In genomic region chr16:974001-974601, GRCh38 we compare ENCODE assay signal across 1 cellular context.
TF ChIP-seq lines count a peak whose summit lies in the region.

No MANE protein-coding gene starts in this region.

TF ChIP-seq in H1, 55 proteins besides CTCF, POLR2A, EP300 and RAD21:
- no peak for TF ChIP-seq GABPA (IDR thresholded peaks at IDR 0.05; ENCODE audit: borderline replicate concordance, insufficient read depth, low read length)
- no peak for TF ChIP-seq CTBP2 (IDR thresholded peaks at IDR 0.05; ENCODE audit: borderline replicate concordance, insufficient read depth, insufficient read length, low read length)
- TF ChIP-seq TCF12 (IDR thresholded peaks at IDR 0.05; ENCODE audit: low read depth, low read length), result no peak
